Comparison of ENCODE assay signal across 17 cellular contexts in the genomic region with DNA sequence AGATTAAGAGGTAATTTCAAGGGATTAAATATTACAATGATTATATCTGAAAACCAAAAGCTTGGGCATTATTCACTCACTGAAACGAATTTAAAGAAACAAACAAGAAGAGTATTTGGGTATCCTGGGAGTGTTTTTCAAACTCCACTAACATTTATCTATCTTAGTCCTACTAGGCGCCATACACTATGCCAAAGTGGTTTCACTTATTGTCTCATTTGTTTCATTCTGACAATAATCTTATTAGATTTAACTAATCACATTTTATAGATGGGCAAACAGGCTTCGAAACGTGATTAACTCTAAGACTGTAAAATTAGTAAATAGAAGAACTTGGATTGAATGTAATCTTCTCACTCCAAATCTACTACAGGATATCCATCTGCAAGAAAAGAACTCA. TPM values are rescaled to one million over a fixed set of nuclear protein-coding genes. Genes with fewer than 3 reads are reported as not detected.
DNase-seq lines count a peak whose midpoint lies in the region; ATAC-seq and TF ChIP-seq lines count a peak whose summit lies in the region.
"Had no signal": no experiment of that assay in that cellular context is flagged by ENCODE, and none has a peak within 500 bp of the region (broad histone marks: within the 10 kb centered on the region; RNA-seq: fewer than 3 reads in every experiment).

No MANE protein-coding gene starts in this region.

- H3K4me3 ChIP-seq in CD8-positive, alpha-beta T cell (ENCODE audit: low read depth, low read length) = no peak overlapping the region
- H3K4me3 ChIP-seq in Caco-2 (ENCODE audit: low read depth, low read length) = no peak overlapping the region
- H3K4me3 ChIP-seq: SJSA1, upper lobe of right lung had no signal

- no peaks in the 10 kb centered on the region for H3K9me3 Mint-ChIP-seq in CD14-positive monocyte
- no peaks in the 10 kb centered on the region for H3K9me3 Mint-ChIP-seq in CD8-positive, alpha-beta T cell
- peaks cover 2% of the 10 kb centered on the region for H3K9me3 Mint-ChIP-seq in activated CD4-positive, alpha-beta memory T cell treated with anti-CD3 and anti-CD28 coated beads for 36 hours
- no peaks in the 10 kb centered on the region for H3K9me3 Mint-ChIP-seq in effector memory CD8-positive, alpha-beta T cell
- no peaks in the 10 kb centered on the region for H3K9me3 Mint-ChIP-seq in Caco-2 (ENCODE audit: unreplicated experiment)

- H3K4me1 Mint-ChIP-seq in CD14-positive monocyte = peaks cover 28% of the 10 kb centered on the region
- H3K4me1 Mint-ChIP-seq in CD8-positive, alpha-beta T cell (ENCODE audit: low read depth) = peaks cover 63% of the 10 kb centered on the region
- peaks cover 67% of the 10 kb centered on the region for H3K4me1 Mint-ChIP-seq in activated CD4-positive, alpha-beta memory T cell treated with anti-CD3 and anti-CD28 coated beads for 36 hours (ENCODE audit: low read depth)
- H3K4me1 Mint-ChIP-seq in effector memory CD8-positive, alpha-beta T cell (ENCODE audit: low read depth in 2 of 2) = peaks cover 36 to 64% of the 10 kb centered on the region in 2 donors
- H3K4me1 Mint-ChIP-seq in Caco-2 (ENCODE audit: low read depth, unreplicated experiment) = peaks cover 23% of the 10 kb centered on the region

- no peaks in the 10 kb centered on the region for H3K27me3 ChIP-seq in CD8-positive, alpha-beta T cell (ENCODE audit: insufficient read depth, low read length)
- no peaks in the 10 kb centered on the region for H3K27me3 ChIP-seq in Caco-2 (replicated peaks; ENCODE audit: control insufficient read depth, insufficient read depth, low read length)
- H3K27me3 ChIP-seq: foreskin keratinocyte, SJSA1, upper lobe of right lung had no signal

- no peaks in the 10 kb centered on the region for H3K9me3 ChIP-seq in CD8-positive, alpha-beta T cell (ENCODE audit: low read length)
- no peaks in the 10 kb centered on the region for H3K9me3 ChIP-seq in Caco-2
- H3K9me3 ChIP-seq: SJSA1, upper lobe of right lung had no signal

- no peak for ATAC-seq in CD8-positive, alpha-beta T cell
- no peak for ATAC-seq in effector memory CD8-positive, alpha-beta T cell (replicated peaks)
- no peak for ATAC-seq in GM19351 (IDR thresholded peaks at IDR 0.05; ENCODE audit: unreplicated experiment)
- no peak for ATAC-seq in HG03460 (IDR thresholded peaks at IDR 0.05; ENCODE audit: unreplicated experiment)
- ATAC-seq: foreskin keratinocyte, PC-3, upper lobe of right lung had no signal

- peaks cover 9 to 30% of the 10 kb centered on the region in 2 donors for H3K36me3 Mint-ChIP-seq in CD14-positive monocyte
- peaks cover 17% of the 10 kb centered on the region for H3K36me3 Mint-ChIP-seq in CD8-positive, alpha-beta T cell
- peaks cover 2% of the 10 kb centered on the region for H3K36me3 Mint-ChIP-seq in activated CD4-positive, alpha-beta memory T cell treated with anti-CD3 and anti-CD28 coated beads for 36 hours
- peaks cover 22% of the 10 kb centered on the region for H3K36me3 Mint-ChIP-seq in effector memory CD8-positive, alpha-beta T cell (ENCODE audit: insufficient read depth)
- peaks cover 14% of the 10 kb centered on the region for H3K36me3 Mint-ChIP-seq in Caco-2 (ENCODE audit: insufficient read depth, unreplicated experiment)

- TF ChIP-seq CTCF in CD14-positive monocyte (IDR thresholded peaks at IDR 0.05) (no peak), Caco-2 (IDR thresholded peaks at IDR 0.05; ENCODE audit: insufficient read depth in 1 of 2, low read depth in 1 of 2, low read length in 1 of 2, severe bottlenecking in 1 of 2, unreplicated experiment in 1 of 2) (no peak)
- TF ChIP-seq CTCF in CD8-positive, alpha-beta T cell (IDR thresholded peaks at IDR 0.05) = no peak

- BruUV-seq in Caco-2 (replicated peaks; lab: Mats Ljungman, UMichigan) = no TSS peak

- POLR2A ChIA-PET in CD8-positive, alpha-beta T cell (lab: Charles Lee) = interaction anchor here (0.6 kb wide), 1 partner anchor 1527 kb away, joined by 3 read pairs; no protein-coding TSS in a partner anchor
- POLR2A ChIA-PET in activated CD4-positive, alpha-beta memory T cell treated with anti-CD3 and anti-CD28 coated beads for 36 hours (lab: Charles Lee) = interaction anchor here (1.6 to 2.1 kb wide), 2 partner anchors 23 to 26 kb away, joined by 9 to 19 read pairs; partner anchors contain the start of gene ASH1L
- POLR2A ChIA-PET in Caco-2 (lab: Charles Lee) = no interaction called here

- CTCF ChIA-PET in CD8-positive, alpha-beta T cell (lab: Charles Lee) = no interaction called here
- CTCF ChIA-PET in activated CD4-positive, alpha-beta memory T cell treated with anti-CD3 and anti-CD28 coated beads for 36 hours (lab: Charles Lee) = interaction anchor here (1.4 kb wide), 1 partner anchor 35 kb away, joined by 6 read pairs; no protein-coding TSS in a partner anchor
- CTCF ChIA-PET in Caco-2 (lab: Charles Lee) = no interaction called here

- H3K27me3 Mint-ChIP-seq in CD14-positive monocyte (ENCODE audit: low read depth in 3 of 3) (no peaks in the 10 kb centered on the region), Caco-2 (ENCODE audit: insufficient read depth, unreplicated experiment) (no peaks in the 10 kb centered on the region)
- no peaks in the 10 kb centered on the region for H3K27me3 Mint-ChIP-seq in CD8-positive, alpha-beta T cell (ENCODE audit: low read depth)
- H3K27me3 Mint-ChIP-seq in activated CD4-positive, alpha-beta memory T cell treated with anti-CD3 and anti-CD28 coated beads for 36 hours = no peaks in the 10 kb centered on the region
- H3K27me3 Mint-ChIP-seq in effector memory CD8-positive, alpha-beta T cell = no peaks in the 10 kb centered on the region

- intact Hi-C loops in CD14-positive monocyte (cut with micrococcal nuclease) (no loop called here), Caco-2 (cut with micrococcal nuclease; ENCODE audit: unreplicated experiment) (no loop called here)
- intact Hi-C loops in CD8-positive, alpha-beta T cell (cut with DNase I, micrococcal nuclease) = no loop called here
- intact Hi-C loops in activated CD4-positive, alpha-beta memory T cell treated with anti-CD3 and anti-CD28 coated beads for 36 hours (cut with micrococcal nuclease) = loop anchor here (2.0 to 5.0 kb wide), 2 partner anchors 14 to 260 kb away; partner anchors contain the start of gene HCN3

- peaks cover 46% of the 10 kb centered on the region for H3K4me1 ChIP-seq in CD8-positive, alpha-beta T cell (ENCODE audit: insufficient read depth, low read length)
- peaks cover 18% of the 10 kb centered on the region for H3K4me1 ChIP-seq in Caco-2
- H3K4me1 ChIP-seq: foreskin keratinocyte, SJSA1 had no signal

- H3K36me3 ChIP-seq in CD8-positive, alpha-beta T cell (ENCODE audit: insufficient read depth, low read length) = no peaks in the 10 kb centered on the region
- H3K36me3 ChIP-seq in Caco-2 (ENCODE audit: control insufficient read depth, insufficient read depth, low read length) = no peaks in the 10 kb centered on the region
- H3K36me3 ChIP-seq: upper lobe of right lung had no signal

- DNase-seq in CD14-positive monocyte (ENCODE audit: low spot score) = no peak
- no peak for DNase-seq in CD8-positive, alpha-beta T cell
- no peak for DNase-seq in activated CD4-positive, alpha-beta memory T cell treated with anti-CD3 and anti-CD28 coated beads for 36 hours
- DNase-seq in effector memory CD8-positive, alpha-beta T cell = no peak
- no peak for DNase-seq in NCI-H1105 treated with DMSO at 0.1 percent for 48 hours (lab: John Stamatoyannopoulos, UW)
- DNase-seq in Caco-2 = no peak
- DNase-seq: amniotic stem cell; cerebellar nuclear complex; DMS79; foreskin keratinocyte; NCI-H69; PC-3; stimulated activated naive CD4-positive, alpha-beta T cell; upper lobe of right lung had no signal

- no peak overlapping the region for H3K27ac ChIP-seq in CD8-positive, alpha-beta T cell (ENCODE audit: low read depth, low read length)
- H3K27ac ChIP-seq: foreskin keratinocyte, SJSA1 had no signal

- H3K27ac Mint-ChIP-seq in CD14-positive monocyte (peak overlapping the region in 4 of 7 donors; percentile 28 to 79 (median 74)), Caco-2 (ENCODE audit: unreplicated experiment) (no peak overlapping the region)
- peak overlapping the region; percentile 89 for H3K27ac Mint-ChIP-seq in CD8-positive, alpha-beta T cell
- peak overlapping the region; percentile 98 for H3K27ac Mint-ChIP-seq in activated CD4-positive, alpha-beta memory T cell treated with anti-CD3 and anti-CD28 coated beads for 36 hours
- H3K27ac Mint-ChIP-seq in effector memory CD8-positive, alpha-beta T cell = peak overlapping the region; percentile 90 to 97

- H3K4me3 Mint-ChIP-seq in CD14-positive monocyte (no peak overlapping the region), Caco-2 (ENCODE audit: unreplicated experiment) (no peak overlapping the region)
- no peak overlapping the region for H3K4me3 Mint-ChIP-seq in CD8-positive, alpha-beta T cell
- no peak overlapping the region for H3K4me3 Mint-ChIP-seq in activated CD4-positive, alpha-beta memory T cell treated with anti-CD3 and anti-CD28 coated beads for 36 hours
- peak overlapping the region; percentile 43 to 44 for H3K4me3 Mint-ChIP-seq in effector memory CD8-positive, alpha-beta T cell

RNA-seq across cellular contexts. Expression of gene ASH1L, which starts 25.4 kb away (rescaled TPM):
- 1 to 10 TPM; 2.7 to 5.6 TPM for polyA plus RNA-seq in CD14-positive monocyte
- total RNA-seq in CD8-positive, alpha-beta T cell = 10 to 100 TPM; 54.6 to 58.9 TPM
- 10 to 100 TPM; 28.8 to 29.6 TPM for total RNA-seq in activated CD4-positive, alpha-beta memory T cell treated with anti-CD3 and anti-CD28 coated beads for 36 hours
- total RNA-seq in Caco-2 (2022) = 39.4 and 45.1 TPM in 2 replicates

Comparison
In these comparisons a context has a peak if more than half of its experiments do, and no peak if none do; other contexts are left out.
1. H3K4me3 Mint-ChIP-seq: peak in effector memory CD8-positive, alpha-beta T cell (2 of 2); none in CD14-positive monocyte (0 of 2), CD8-positive, alpha-beta T cell (single experiment), activated CD4-positive, alpha-beta memory T cell treated with anti-CD3 and anti-CD28 coated beads for 36 hours (single experiment) and Caco-2 (single experiment).